ENCODE assay signal across 8 cellular contexts in genomic region chr11:1515082-1516060, GRCh38. TPM values are rescaled to one million over a fixed set of nuclear protein-coding genes. Genes with fewer than 3 reads are reported as not detected.
DNase-seq lines count a peak whose midpoint lies in the region; ATAC-seq, FAIRE-seq and TF ChIP-seq lines count a peak whose summit lies in the region.

No MANE protein-coding gene starts in this region.

- BruUV-seq in A673 (replicated peaks; lab: Mats Ljungman, UMichigan) = no TSS peak

- H2BK5ac ChIP-seq in mesenchymal stem cell (ENCODE audit: low read depth, low read length, poor library complexity, severe bottlenecking) = no peak overlapping the region

- peak overlapping the region; percentile 17 for H3K9ac ChIP-seq in mesenchymal stem cell (ENCODE audit: low read length)

- H3K9me3 ChIP-seq in A673 (ENCODE audit: low read depth, low read length, poor library complexity, severe bottlenecking) = no peaks in the 10 kb centered on the region
- H3K9me3 ChIP-seq in mesenchymal stem cell (ENCODE audit: control insufficient read depth, low read length) = no peaks in the 10 kb centered on the region

- CTCF ChIA-PET in A673 (lab: Charles Lee) = interaction anchor here (0.5 to 0.6 kb wide), 2 partner anchors 387 to 461 kb away, joined by 3 to 8 read pairs; no protein-coding TSS in a partner anchor

- H3K27ac ChIP-seq in A673 (ENCODE audit: low read depth, low read length, poor library complexity, severe bottlenecking) (no peak overlapping the region), mesenchymal stem cell (ENCODE audit: low read length, poor library complexity, severe bottlenecking) (no peak overlapping the region)

- TF ChIP-seq CTCF in A673 (conservative IDR thresholded peaks at IDR 0.05; ENCODE audit: low read depth, low read length) = peak; percentile 86

- H3K27me3 ChIP-seq in A673 (replicated peaks; ENCODE audit: insufficient read depth, low read depth, low read length, poor library complexity) = no peaks in the 10 kb centered on the region
- H3K27me3 ChIP-seq in mesenchymal stem cell (ENCODE audit: control insufficient read depth in 1 of 2, insufficient read depth in 1 of 2, low read length in 2 of 2) = no peaks in the 10 kb centered on the region

- WGBS in mesenchymal stem cell = 41% methylated on average over 36 of the region's 36 CpGs

- no peak overlapping the region for H3K4me2 ChIP-seq in mesenchymal stem cell (ENCODE audit: low read length, poor library complexity, severe bottlenecking)

- no peak overlapping the region for H2AK5ac ChIP-seq in mesenchymal stem cell (ENCODE audit: low read length, severe bottlenecking)

- intact Hi-C loops in A673 (cut with micrococcal nuclease; ENCODE audit: unreplicated experiment) = loop anchor here (1.0 kb wide), 1 partner anchor 312 kb away; no protein-coding TSS in a partner anchor

- H3K4me1 ChIP-seq in A673 (ENCODE audit: insufficient read depth, low read length, poor library complexity, severe bottlenecking) = peaks cover 4% of the 10 kb centered on the region
- peaks cover 39% of the 10 kb centered on the region for H3K4me1 ChIP-seq in mesenchymal stem cell (ENCODE audit: control insufficient read depth, insufficient read depth, low read depth, low read length)

- H3K4me3 ChIP-seq in A673 (ENCODE audit: low read depth, low read length, poor library complexity, severe bottlenecking) (no peak overlapping the region), mesenchymal stem cell (ENCODE audit: insufficient read depth in 1 of 2, low read depth in 1 of 2, low read length in 2 of 2) (peak overlapping the region in 1 of 2 experiments; percentile 55)

- no peak overlapping the region for H2AFZ ChIP-seq in mesenchymal stem cell (ENCODE audit: low read depth, low read length)

- H3K36me3 ChIP-seq in A673 (ENCODE audit: insufficient read depth, low read length, poor library complexity, severe bottlenecking) (no peaks in the 10 kb centered on the region), mesenchymal stem cell (ENCODE audit: control insufficient read depth in 1 of 2, insufficient read depth in 2 of 2, low read depth in 1 of 2, low read length in 2 of 2) (peaks cover 0 to 9% of the 10 kb centered on the region in 2 experiments)

- no peak overlapping the region for H4K8ac ChIP-seq in mesenchymal stem cell (ENCODE audit: low read length)

- H2BK15ac ChIP-seq in mesenchymal stem cell (ENCODE audit: low read depth, poor library complexity, severe bottlenecking) = no peak overlapping the region

- no peak overlapping the region for H3K4ac ChIP-seq in mesenchymal stem cell (ENCODE audit: low read depth in 1 of 2, low read length in 2 of 2)

- POLR2A ChIA-PET in A673 (lab: Charles Lee; ENCODE audit: low non-redundant PET) = no interaction called here

- no peak overlapping the region for H3K23ac ChIP-seq in mesenchymal stem cell (ENCODE audit: low read length in 2 of 2)

- DNase-seq in A673 (ENCODE audit: low spot score) (peak; percentile 73), GM19239 (ENCODE audit: insufficient read length, low spot score) (peak; percentile 89), NCI-H69 (lab: John Stamatoyannopoulos, UW) (peak; percentile 75), mesenchymal stem cell (peak; percentile 62)
- peak; percentile 93 for DNase-seq in activated CD8-positive, alpha-beta memory T cell treated with anti-CD3 and anti-CD28 coated beads for 24 hours
- DNase-seq in effector CD4-positive, alpha-beta T cell = peak; percentile 71
- peak; percentile 38 for DNase-seq in stimulated activated CD8-positive, alpha-beta memory T cell treated with anti-CD3 and anti-CD28 coated beads, Interleukin-12 subunit alpha, Interleukin-12 subunit beta, amount 100 ng/mL, for 4 hours (ENCODE audit: low read depth)

- H3K79me1 ChIP-seq in mesenchymal stem cell (replicated peaks; ENCODE audit: low read length, poor library complexity, severe bottlenecking) = peaks cover 62% of the 10 kb centered on the region

- ATAC-seq in GM19467 (IDR thresholded peaks at IDR 0.05; ENCODE audit: unreplicated experiment) = no peak

- no peak overlapping the region for H3K18ac ChIP-seq in mesenchymal stem cell (ENCODE audit: low read depth in 1 of 2, low read length in 2 of 2)

- no peak overlapping the region for H2BK12ac ChIP-seq in mesenchymal stem cell (ENCODE audit: low read length in 2 of 2)

- no peak overlapping the region for H4K91ac ChIP-seq in mesenchymal stem cell (ENCODE audit: low read length)

- no peak overlapping the region for H2BK120ac ChIP-seq in mesenchymal stem cell (ENCODE audit: low read depth, low read length)

- peak; percentile 14 for FAIRE-seq in GM19239 (lab: Jason Lieb, UNC)

- peak overlapping the region in 1 of 2 experiments; percentile 37 for H3K14ac ChIP-seq in mesenchymal stem cell (ENCODE audit: low read length in 2 of 2)

RNA-seq across cellular contexts. Expression of gene MOB2, which starts 28.8 kb away (rescaled TPM):
- 14.5 and 14.7 TPM in 2 replicates for total RNA-seq in A673 (2021)
- 10.6 TPM for polyA plus RNA-seq in mesenchymal stem cell (2013, experiment 1 of 2)
- 10.7 TPM for polyA plus RNA-seq in mesenchymal stem cell (2013, experiment 2 of 2)

RNA-seq across cellular contexts. Expression of gene DUSP8, which starts 56.7 kb away (rescaled TPM):
- total RNA-seq in A673 (2021) = 0.70 and 1.9 TPM in 2 replicates
- polyA plus RNA-seq in mesenchymal stem cell (2013, experiment 1 of 2) = 6.2 TPM
- polyA plus RNA-seq in mesenchymal stem cell (2013, experiment 2 of 2) = 5.8 TPM

Comparison
In these comparisons a context has a peak if more than half of its experiments do, and no peak if none do; other contexts are left out.
1. DNase-seq: peak in every context shown above with its lines; median percentile 93 in activated CD8-positive, alpha-beta memory T cell treated with anti-CD3 and anti-CD28 coated beads for 24 hours; 89 in GM19239; 75 in NCI-H69; 73 in A673; 71 in effector CD4-positive, alpha-beta T cell; 62 in mesenchymal stem cell; 38 in stimulated activated CD8-positive, alpha-beta memory T cell treated with anti-CD3 and anti-CD28 coated beads, Interleukin-12 subunit alpha, Interleukin-12 subunit beta, amount 100 ng/mL, for 4 hours.